Comparison of ENCODE assay signal across 8 cellular contexts in genomic region chr11:72924568-72925190, GRCh38.
DNase-seq lines count a peak whose midpoint lies in the region; ATAC-seq and TF ChIP-seq lines count a peak whose summit lies in the region.

No MANE protein-coding gene starts in this region.

- no peak overlapping the region for H3K4me3 Mint-ChIP-seq in natural killer cell
- H3K4me3 Mint-ChIP-seq in activated T-cell treated with anti-CD3 and anti-CD28 coated beads, Interleukin-2, amount 50 U/mL, for 24 hours: no peak overlapping the region

- no peak overlapping the region for H3K9ac ChIP-seq in colonic mucosa (ENCODE audit: low read depth in 2 of 2, low read length in 2 of 2)

- no peaks in the 10 kb centered on the region for H3K27me3 Mint-ChIP-seq in natural killer cell (ENCODE audit: low read depth in 2 of 2)
- H3K27me3 Mint-ChIP-seq in activated T-cell treated with anti-CD3 and anti-CD28 coated beads, Interleukin-2, amount 50 U/mL, for 24 hours: no peaks in the 10 kb centered on the region

- H3K36me3 ChIP-seq in colonic mucosa: no peaks in the 10 kb centered on the region

- TF ChIP-seq CTCF in LNCaP clone FGC (IDR thresholded peaks at IDR 0.05; ENCODE audit: control insufficient read depth, extremely low read depth, insufficient read depth) (peak; percentile 68), colonic mucosa (IDR thresholded peaks at IDR 0.05) (peak; percentile 53), natural killer cell (IDR thresholded peaks at IDR 0.05) (peak; percentile 35)

- intact Hi-C loops in colonic mucosa (cut with DNase I): loop anchor here (10.0 kb wide), 1 partner anchor 320 kb away; no protein-coding TSS in a partner anchor
- intact Hi-C loops in natural killer cell (cut with micrococcal nuclease): loop anchor here (1.0 kb wide), 1 partner anchor 254 kb away; no protein-coding TSS in a partner anchor

- DNase-seq in DMS53 (lab: John Stamatoyannopoulos, UW): peak; percentile 60
- DNase-seq in LNCaP clone FGC (ENCODE audit: low read depth): no peak
- no peak for DNase-seq in colonic mucosa
- DNase-seq in natural killer cell: no peak
- no peak for DNase-seq in activated CD4-positive, CD25-positive, alpha-beta regulatory T cell (lab: John Stamatoyannopoulos, UW)
- DNase-seq in activated T-cell treated with anti-CD3 and anti-CD28 coated beads, Interleukin-2, amount 50 U/mL, for 24 hours: no peak
- no peak for DNase-seq in HEK293T (ENCODE audit: extremely low spot score)
- DNase-seq in NCI-H2107 treated with DMSO at 0.1 percent for 48 hours (lab: John Stamatoyannopoulos, UW; ENCODE audit: unreplicated experiment): no peak

- no peaks in the 10 kb centered on the region for H3K27me3 ChIP-seq in colonic mucosa

- H3K4me3 ChIP-seq in LNCaP clone FGC (ENCODE audit: low read depth, low read length): no peak overlapping the region
- no peak overlapping the region for H3K4me3 ChIP-seq in colonic mucosa

- H3K36me3 Mint-ChIP-seq in natural killer cell: no peaks in the 10 kb centered on the region
- peaks cover 16% of the 10 kb centered on the region for H3K36me3 Mint-ChIP-seq in activated T-cell treated with anti-CD3 and anti-CD28 coated beads, Interleukin-2, amount 50 U/mL, for 24 hours (ENCODE audit: low read depth)

- no peaks in the 10 kb centered on the region for H3K9me3 Mint-ChIP-seq in natural killer cell
- H3K9me3 Mint-ChIP-seq in activated T-cell treated with anti-CD3 and anti-CD28 coated beads, Interleukin-2, amount 50 U/mL, for 24 hours: no peaks in the 10 kb centered on the region

- no peak overlapping the region for H3K27ac ChIP-seq in colonic mucosa

- no peaks in the 10 kb centered on the region for H3K4me1 Mint-ChIP-seq in natural killer cell
- H3K4me1 Mint-ChIP-seq in activated T-cell treated with anti-CD3 and anti-CD28 coated beads, Interleukin-2, amount 50 U/mL, for 24 hours (ENCODE audit: low read depth): peaks cover 3% of the 10 kb centered on the region

- no peak overlapping the region for H3K27ac Mint-ChIP-seq in natural killer cell
- no peak overlapping the region for H3K27ac Mint-ChIP-seq in activated T-cell treated with anti-CD3 and anti-CD28 coated beads, Interleukin-2, amount 50 U/mL, for 24 hours

- POLR2A ChIA-PET in HEK293T (lab: Yijun Ruan, JAX): no interaction called here

- no peaks in the 10 kb centered on the region for H3K4me1 ChIP-seq in colonic mucosa

- no peak for ATAC-seq in natural killer cell

- CTCF ChIA-PET in HEK293T (lab: Yijun Ruan, JAX): no interaction called here

- H3K9me3 ChIP-seq in colonic mucosa: no peaks in the 10 kb centered on the region

TF ChIP-seq in HEK293T, 16 proteins besides CTCF, POLR2A, EP300 and RAD21:
- TF ChIP-seq TARDBP (IDR thresholded peaks at IDR 0.05): no peak
- TF ChIP-seq PKNOX1 (IDR thresholded peaks at IDR 0.05): no peak
- TF ChIP-seq L3MBTL2 (conservative IDR thresholded peaks at IDR 0.05): no peak
- TF ChIP-seq SUZ12 (IDR thresholded peaks at IDR 0.05): no peak
- TF ChIP-seq HDGF (IDR thresholded peaks at IDR 0.05; ENCODE audit: borderline replicate concordance): no peak
- TF ChIP-seq LEF1 (IDR thresholded peaks at IDR 0.05; ENCODE audit: borderline replicate concordance): no peak
- no peak for TF ChIP-seq FOXM1 (IDR thresholded peaks at IDR 0.05; ENCODE audit: borderline replicate concordance)
- TF ChIP-seq ARNT (IDR thresholded peaks at IDR 0.05): no peak
- TF ChIP-seq NFRKB (IDR thresholded peaks at IDR 0.05): no peak
- no peak for TF ChIP-seq FOXK2 (IDR thresholded peaks at IDR 0.05)
- TF ChIP-seq CTBP1 (IDR thresholded peaks at IDR 0.05; ENCODE audit: borderline replicate concordance): no peak
